In genomic region chr4:23174179-23174578, GRCh38 we compare ENCODE assay signal across 23 cellular contexts.
"Had no signal": no experiment of that assay in that cellular context is flagged by ENCODE, and none has a peak within 500 bp of the region (broad histone marks: within the 10 kb centered on the region; RNA-seq: fewer than 3 reads in every experiment).

No MANE protein-coding gene starts in this region.

- H3K9me3 ChIP-seq: colonic mucosa, esophagus muscularis mucosa, esophagus squamous epithelium, gastrocnemius medialis, gastroesophageal sphincter, heart left ventricle had no signal

- H3K4me1 ChIP-seq: colonic mucosa, esophagus squamous epithelium, foreskin keratinocyte, gastroesophageal sphincter had no signal

- H3K36me3 ChIP-seq: colonic mucosa, esophagus muscularis mucosa, esophagus squamous epithelium, gastrocnemius medialis, gastroesophageal sphincter, heart left ventricle, heart right ventricle had no signal

- ATAC-seq: effector memory CD8-positive, alpha-beta T cell; esophagus mucosa; foreskin keratinocyte; gastrocnemius medialis; gastroesophageal sphincter; heart left ventricle; heart right ventricle had no signal

- H3K4me3 ChIP-seq: colonic mucosa, coronary artery, dorsolateral prefrontal cortex, esophagus muscularis mucosa, esophagus squamous epithelium, gastrocnemius medialis, gastroesophageal sphincter, heart left ventricle, heart right ventricle had no signal

- DNase-seq: colonic mucosa; cortex of kidney; dermis blood vessel endothelial cell; dorsolateral prefrontal cortex; effector CD4-positive, alpha-beta T cell; effector CD8-positive, alpha-beta T cell; effector memory CD4-positive, alpha-beta T cell; effector memory CD8-positive, alpha-beta T cell; endodermal cell; erythroblast; esophagus squamous epithelium; foreskin fibroblast; foreskin keratinocyte; foreskin melanocyte; gastrocnemius medialis; glutamatergic neuron; head of caudate nucleus; heart left ventricle; heart right ventricle had no signal
